Comparison of ENCODE assay signal across 2 cellular contexts in genomic region chr1:205493241-205494085, GRCh38.
TF ChIP-seq lines count a peak whose summit lies in the region.

No MANE protein-coding gene starts in this region.

TF ChIP-seq in GM12878, 131 proteins besides CTCF, POLR2A, EP300 and RAD21:
- TF ChIP-seq CREM (IDR thresholded peaks at IDR 0.05; ENCODE audit: low read depth), result no peak
- peak; percentile 65 for TF ChIP-seq SMAD1 (IDR thresholded peaks at IDR 0.05; ENCODE audit: low read depth, partially characterized antibody)

TF ChIP-seq in HepG2, 621 proteins besides CTCF, POLR2A, EP300 and RAD21:
- no peak for TF ChIP-seq KLF15 (CRISPR knock-in tag; IDR thresholded peaks at IDR 0.05; ENCODE audit: borderline replicate concordance)
- no peak for TF ChIP-seq ETV5 (CRISPR knock-in tag; IDR thresholded peaks at IDR 0.05; ENCODE audit: borderline replicate concordance)
- no peak for TF ChIP-seq ZBTB33 (CRISPR knock-in tag; IDR thresholded peaks at IDR 0.05)
- no peak for TF ChIP-seq FOXA1 (IDR thresholded peaks at IDR 0.05)
- no peak for TF ChIP-seq FOXA1 (CRISPR knock-in tag; IDR thresholded peaks at IDR 0.05)
- TF ChIP-seq NFRKB (IDR thresholded peaks at IDR 0.05), result no peak
- TF ChIP-seq ZEB1 (IDR thresholded peaks at IDR 0.05; ENCODE audit: insufficient replicate concordance, low read depth), result no peak
- TF ChIP-seq ZNF124 (CRISPR knock-in tag; IDR thresholded peaks at IDR 0.05), result no peak
- no peak for TF ChIP-seq ARNT (IDR thresholded peaks at IDR 0.05)
- TF ChIP-seq ZBTB49 (CRISPR knock-in tag; IDR thresholded peaks at IDR 0.05; ENCODE audit: borderline replicate concordance), result no peak
- no peak for TF ChIP-seq LCORL (IDR thresholded peaks at IDR 0.05)
- TF ChIP-seq LCORL (CRISPR knock-in tag; IDR thresholded peaks at IDR 0.05), result 0 out of 2 replicates have a peak, but pooled peaks have one; percentile 19
- peak; percentile 72 for TF ChIP-seq FOSL2 (CRISPR knock-in tag; IDR thresholded peaks at IDR 0.05)
- peak; percentile 11 for TF ChIP-seq HNRNPLL (IDR thresholded peaks at IDR 0.05; ENCODE audit: low read depth, low read length, poor library complexity, severe bottlenecking)
- no peak for TF ChIP-seq TARDBP (CRISPR knock-in tag; IDR thresholded peaks at IDR 0.05)
- TF ChIP-seq RFXANK (CRISPR knock-in tag; IDR thresholded peaks at IDR 0.05), result no peak
- no peak for TF ChIP-seq RNF2 (conservative IDR thresholded peaks at IDR 0.05; ENCODE audit: low read depth)
- TF ChIP-seq ZSCAN25 (CRISPR knock-in tag; IDR thresholded peaks at IDR 0.05), result no peak
- TF ChIP-seq SAP130 (CRISPR knock-in tag; IDR thresholded peaks at IDR 0.05; ENCODE audit: low read depth), result 0 out of 2 replicates have a peak, but pooled peaks have one; percentile 7
- no peak for TF ChIP-seq RARA (CRISPR knock-in tag; IDR thresholded peaks at IDR 0.05)
- no peak for TF ChIP-seq NCOA2 (CRISPR knock-in tag; IDR thresholded peaks at IDR 0.05)
- TF ChIP-seq CBX1 (IDR thresholded peaks at IDR 0.05; ENCODE audit: low read depth), result no peak
- no peak for TF ChIP-seq ZFX (CRISPR knock-in tag; IDR thresholded peaks at IDR 0.05; ENCODE audit: low read depth)
- peak; percentile 46; the same call in 1 of the 2 replicates for TF ChIP-seq HMG20B (CRISPR knock-in tag; conservative IDR thresholded peaks at IDR 0.05)
- no peak for TF ChIP-seq NR2F2 (IDR thresholded peaks at IDR 0.05; ENCODE audit: borderline replicate concordance, low read depth)
- TF ChIP-seq MLXIP (CRISPR knock-in tag; IDR thresholded peaks at IDR 0.05; ENCODE audit: borderline replicate concordance), result no peak
